27 cellular contexts compared by ENCODE assay signal in genomic region chr20:61447950-61448349, GRCh38.
DNase-seq lines count a peak whose midpoint lies in the region; ATAC-seq and TF ChIP-seq lines count a peak whose summit lies in the region.
"Had no signal": no experiment of that assay in that cellular context is flagged by ENCODE, and none has a peak within 500 bp of the region (broad histone marks: within the 10 kb centered on the region; RNA-seq: fewer than 3 reads in every experiment).

No MANE protein-coding gene starts in this region.

- no peak overlapping the region for H3K27ac ChIP-seq in HEK293 (ENCODE audit: extremely low read depth, low read depth, low read length)
- no peak overlapping the region for H3K27ac ChIP-seq in neural progenitor cell
- no peak overlapping the region for H3K27ac ChIP-seq in psoas muscle
- H3K27ac ChIP-seq: body of pancreas, sigmoid colon, suprapubic skin, upper lobe of right lung, WERI-Rb-1 had no signal

- no peaks in the 10 kb centered on the region for H3K79me2 ChIP-seq in neural progenitor cell (ENCODE audit: low read depth)

- no peak overlapping the region for H3K9ac ChIP-seq in neural progenitor cell

- H3K36me3 ChIP-seq in HEK293 (ENCODE audit: control insufficient read depth in 2 of 2, insufficient read depth in 1 of 2, low read length in 2 of 2) (no peaks in the 10 kb centered on the region), neural progenitor cell (no peaks in the 10 kb centered on the region), psoas muscle (ENCODE audit: insufficient read depth in 1 of 2, low read depth in 1 of 2) (no peaks in the 10 kb centered on the region)
- H3K36me3 ChIP-seq: HAP-1, sigmoid colon, suprapubic skin, upper lobe of right lung, WERI-Rb-1 had no signal

- H3K4me2 ChIP-seq in neural progenitor cell: peak overlapping the region; percentile 70

- peaks cover 43% of the 10 kb centered on the region for H3F3A ChIP-seq in neural progenitor cell (ENCODE audit: low read depth)

- H3K27me3 Mint-ChIP-seq in glutamatergic neuron (ENCODE audit: unreplicated experiment) (no peaks in the 10 kb centered on the region), neural progenitor cell (ENCODE audit: insufficient read depth, low read depth) (peaks cover 3% of the 10 kb centered on the region)
- H3K27me3 Mint-ChIP-seq: activated CD4-positive, alpha-beta T cell treated with anti-CD3 and anti-CD28 coated beads, Interleukin-2, amount 10 ng/mL, durations not matched to agents 7 days and 5 days; stimulated activated naive B cell treated with anti-CD40 and anti-IgM and Interleukin-4, amounts not matched to agents 10 μg/mL and 1 μg/mL and 100 μg/mL, for 72 hours had no signal

- H3K4me1 Mint-ChIP-seq in glutamatergic neuron (ENCODE audit: low read depth, unreplicated experiment) (peaks cover 18% of the 10 kb centered on the region), neural progenitor cell (peaks cover 55% of the 10 kb centered on the region)
- H3K4me1 Mint-ChIP-seq: activated CD4-positive, alpha-beta T cell treated with anti-CD3 and anti-CD28 coated beads, Interleukin-2, amount 10 ng/mL, durations not matched to agents 7 days and 5 days; stimulated activated naive B cell treated with anti-CD40 and anti-IgM and Interleukin-4, amounts not matched to agents 10 μg/mL and 1 μg/mL and 100 μg/mL, for 72 hours had no signal

- H3K4me3 ChIP-seq in HEK293 (ENCODE audit: low read depth, low read length): no peak overlapping the region
- peak overlapping the region; percentile 27 for H3K4me3 ChIP-seq in neural progenitor cell
- H3K4me3 ChIP-seq in psoas muscle: no peak overlapping the region
- H3K4me3 ChIP-seq: body of pancreas, HAP-1, sigmoid colon, suprapubic skin, upper lobe of right lung had no signal

- no peaks in the 10 kb centered on the region for H4K20me1 ChIP-seq in neural progenitor cell (ENCODE audit: low read depth)

- ATAC-seq in GM18907 (IDR thresholded peaks at IDR 0.05; ENCODE audit: unreplicated experiment) (no peak), psoas muscle (no peak)
- ATAC-seq: activated T-cell treated with anti-CD3 and anti-CD28 coated beads, Interleukin-2, amount 50 U/mL, for 72 hours; body of pancreas; left cardiac atrium; stimulated activated naive B cell treated with anti-CD40 and anti-IgM and Interleukin-4, amounts not matched to agents 10 μg/mL and 1 μg/mL and 100 μg/mL, for 72 hours; upper lobe of right lung had no signal

- DNase-seq in NCI-H2227 (lab: John Stamatoyannopoulos, UW; ENCODE audit: unreplicated experiment): peak; percentile 57
- DNase-seq in glutamatergic neuron: no peak
- peak; percentile 48 for DNase-seq in neural progenitor cell (ENCODE audit: low spot score)
- DNase-seq in psoas muscle: no peak
- no peak for DNase-seq in COLO829 (ENCODE audit: low spot score)
- DNase-seq: activated CD4-positive, alpha-beta T cell treated with anti-CD3 and anti-CD28 coated beads, Interleukin-2, amount 10 ng/mL, durations not matched to agents 7 days and 5 days; activated naive CD4-positive, alpha-beta T cell; activated T-cell treated with anti-CD3 and anti-CD28 coated beads, Interleukin-2, amount 50 U/mL, for 72 hours; body of pancreas; cerebellar nuclear complex; Karpas-422; left cardiac atrium; mammary epithelial cell; NCI-H1694 treated with DMSO at 0.1 percent for 48 hours; NCI-H2171; NCI-H524 treated with DMSO at 0.1 percent for 48 hours; SIG-M5; sigmoid colon; stimulated activated naive B cell treated with anti-CD40 and anti-IgM and Interleukin-4, amounts not matched to agents 10 μg/mL and 1 μg/mL and 100 μg/mL, for 72 hours; T1000; upper lobe of right lung; WERI-Rb-1 had no signal

- H3K4me1 ChIP-seq in HEK293 (ENCODE audit: control insufficient read depth, insufficient read depth, low read length) (peaks cover 7% of the 10 kb centered on the region; the same call in 1 of the 2 replicates), neural progenitor cell (peaks cover 69% of the 10 kb centered on the region), psoas muscle (no peaks in the 10 kb centered on the region)
- H3K4me1 ChIP-seq: body of pancreas, HAP-1, sigmoid colon, suprapubic skin, upper lobe of right lung had no signal

- H3K27me3 ChIP-seq in neural progenitor cell (no peaks in the 10 kb centered on the region), psoas muscle (ENCODE audit: insufficient read depth in 3 of 3, low read length in 2 of 3) (peaks cover 0 to 5% (median 0%) of the 10 kb centered on the region in 3 donors)
- H3K27me3 ChIP-seq: body of pancreas had no signal

- H3K9me3 ChIP-seq in HEK293 (ENCODE audit: control insufficient read depth, insufficient read depth, low read depth, low read length) (no peaks in the 10 kb centered on the region), neural progenitor cell (ENCODE audit: low read depth) (no peaks in the 10 kb centered on the region), psoas muscle (no peaks in the 10 kb centered on the region)
- H3K9me3 ChIP-seq: body of pancreas, HAP-1, sigmoid colon, suprapubic skin, upper lobe of right lung had no signal

- H3K9me3 Mint-ChIP-seq in glutamatergic neuron (ENCODE audit: unreplicated experiment): peaks cover 3% of the 10 kb centered on the region
- H3K9me3 Mint-ChIP-seq in neural progenitor cell: peaks cover 2% of the 10 kb centered on the region
- H3K9me3 Mint-ChIP-seq: stimulated activated naive B cell treated with anti-CD40 and anti-IgM and Interleukin-4, amounts not matched to agents 10 μg/mL and 1 μg/mL and 100 μg/mL, for 72 hours had no signal

- H2AFZ ChIP-seq in neural progenitor cell (replicated peaks): no peak overlapping the region

- CTCF ChIA-PET in HEK293 (lab: Yijun Ruan, JAX): no interaction called here

- intact Hi-C loops in psoas muscle (cut with DNase I): no loop called here

- no peaks in the 10 kb centered on the region for H3K36me3 Mint-ChIP-seq in glutamatergic neuron (ENCODE audit: unreplicated experiment)
- H3K36me3 Mint-ChIP-seq in neural progenitor cell: no peaks in the 10 kb centered on the region
- H3K36me3 Mint-ChIP-seq: stimulated activated naive B cell treated with anti-CD40 and anti-IgM and Interleukin-4, amounts not matched to agents 10 μg/mL and 1 μg/mL and 100 μg/mL, for 72 hours had no signal

- H3K4me3 Mint-ChIP-seq in glutamatergic neuron (ENCODE audit: unreplicated experiment) (peak overlapping the region; percentile 1), neural progenitor cell (no peak overlapping the region)
- H3K4me3 Mint-ChIP-seq: activated CD4-positive, alpha-beta T cell treated with anti-CD3 and anti-CD28 coated beads, Interleukin-2, amount 10 ng/mL, durations not matched to agents 7 days and 5 days; activated T-cell treated with anti-CD3 and anti-CD28 coated beads, Interleukin-2, amount 50 U/mL, for 72 hours; stimulated activated naive B cell treated with anti-CD40 and anti-IgM and Interleukin-4, amounts not matched to agents 10 μg/mL and 1 μg/mL and 100 μg/mL, for 72 hours had no signal

- TF ChIP-seq CTCF in HEK293 (tag by site-specific recombination; IDR thresholded peaks at IDR 0.05): no peak
- TF ChIP-seq CTCF in glutamatergic neuron (IDR thresholded peaks at IDR 0.05; ENCODE audit: partially characterized antibody, unreplicated experiment): no peak
- TF ChIP-seq CTCF in neural progenitor cell (IDR thresholded peaks at IDR 0.05): no peak
- TF ChIP-seq CTCF in psoas muscle (IDR thresholded peaks at IDR 0.05): no peak

- H3K27ac Mint-ChIP-seq in glutamatergic neuron (ENCODE audit: unreplicated experiment) (peak overlapping the region; percentile 4), neural progenitor cell (no peak overlapping the region)
- H3K27ac Mint-ChIP-seq: activated CD4-positive, alpha-beta T cell treated with anti-CD3 and anti-CD28 coated beads, Interleukin-2, amount 10 ng/mL, durations not matched to agents 7 days and 5 days; activated T-cell treated with anti-CD3 and anti-CD28 coated beads, Interleukin-2, amount 50 U/mL, for 72 hours; progenitor cell of endocrine pancreas; stimulated activated naive B cell treated with anti-CD40 and anti-IgM and Interleukin-4, amounts not matched to agents 10 μg/mL and 1 μg/mL and 100 μg/mL, for 72 hours had no signal

- POLR2A ChIA-PET in HEK293 (lab: Yijun Ruan, JAX): no interaction called here

- 54 to 66% (median 63%) methylated on average over 6 of the region's 6 CpGs for WGBS in psoas muscle, 3 donors

TF ChIP-seq in HEK293, 187 proteins besides CTCF, POLR2A, EP300 and RAD21:
- TF ChIP-seq PRDM6 (tag by site-specific recombination; IDR thresholded peaks at IDR 0.05) (peak; percentile 70), ZNF624 (tag by site-specific recombination; IDR thresholded peaks at IDR 0.05) (no peak), ZNF558 (tag by site-specific recombination; IDR thresholded peaks at IDR 0.05) (no peak), ZNF112 (tag by site-specific recombination; IDR thresholded peaks at IDR 0.05) (no peak), ZIC2 (tag by site-specific recombination; IDR thresholded peaks at IDR 0.05) (peak; percentile 73)

Comparison
In these comparisons a context has a peak if more than half of its experiments do, and no peak if none do; other contexts are left out.
1. DNase-seq: peak in NCI-H2227 (single experiment) and neural progenitor cell (single experiment); none in glutamatergic neuron (single experiment), psoas muscle (0 of 2) and COLO829 (single experiment).